Comparison of ENCODE assay signal across 9 cellular contexts in genomic region chr1:27388337-27389005, GRCh38. TPM values are rescaled to one million over a fixed set of nuclear protein-coding genes. Genes with fewer than 3 reads are reported as not detected.
DNase-seq lines count a peak whose midpoint lies in the region; ATAC-seq and TF ChIP-seq lines count a peak whose summit lies in the region.
"Had no signal": no experiment of that assay in that cellular context is flagged by ENCODE, and none has a peak within 500 bp of the region (broad histone marks: within the 10 kb centered on the region; RNA-seq: fewer than 3 reads in every experiment).

No MANE protein-coding gene starts in this region.

- H3K4me2 ChIP-seq in Karpas-422 (ENCODE audit: low read depth, low read length, poor library complexity, severe bottlenecking): no peak overlapping the region

- H3K36me3 ChIP-seq in Karpas-422 (ENCODE audit: insufficient read depth, low read length): no peaks in the 10 kb centered on the region
- H3K36me3 ChIP-seq in ascending aorta: no peaks in the 10 kb centered on the region

- ATAC-seq in HG02798 (IDR thresholded peaks at IDR 0.05; ENCODE audit: poor library complexity, unreplicated experiment) (no peak), GM18511 (IDR thresholded peaks at IDR 0.05; ENCODE audit: unreplicated experiment) (no peak)

- H3K79me2 ChIP-seq in Karpas-422 (ENCODE audit: low read length): peaks cover 5% of the 10 kb centered on the region; the same call in 1 of the 2 replicates

- no peak overlapping the region for H2AFZ ChIP-seq in Karpas-422 (ENCODE audit: low read length)

- intact Hi-C loops in ascending aorta (cut with DNase I): no loop called here

- no peak overlapping the region for H3K27ac ChIP-seq in Karpas-422 (ENCODE audit: low read length)
- no peak overlapping the region for H3K27ac ChIP-seq in ascending aorta

- peaks cover 18% of the 10 kb centered on the region for H3K4me1 ChIP-seq in Karpas-422 (ENCODE audit: low read length)
- H3K4me1 ChIP-seq in ascending aorta: peaks cover 13 to 14% of the 10 kb centered on the region in 2 donors

- H3K4me3 ChIP-seq in Karpas-422 (ENCODE audit: low read length): no peak overlapping the region
- H3K4me3 ChIP-seq in ascending aorta: no peak overlapping the region

- H3K9me3 ChIP-seq in Karpas-422 (ENCODE audit: low read length) (no peaks in the 10 kb centered on the region), ascending aorta (no peaks in the 10 kb centered on the region)

- no peaks in the 10 kb centered on the region for H3K27me3 ChIP-seq in Karpas-422 (ENCODE audit: low read length)
- H3K27me3 ChIP-seq in ascending aorta: no peaks in the 10 kb centered on the region

- peak; percentile 85 to 93 (median 90) for TF ChIP-seq CTCF in ascending aorta (IDR thresholded peaks at IDR 0.05)

- no peak overlapping the region for H3K9ac ChIP-seq in Karpas-422 (ENCODE audit: low read length)

- H3K9me2 ChIP-seq in Karpas-422 (replicated peaks; ENCODE audit: insufficient read depth, low read length): no peaks in the 10 kb centered on the region

- DNase-seq in DMS79 (lab: John Stamatoyannopoulos, UW) (peak; percentile 23), Karpas-422 (peak; percentile 83), T-helper 1 cell (peak; percentile 48 to 76 (median 62)), ascending aorta (ENCODE audit: low spot score in 2 of 2) (peak in 1 of 2 donors; percentile 78), islet precursor cell (peak; percentile 87)
- DNase-seq in stimulated activated CD4-positive, alpha-beta T cell treated with anti-CD3 and anti-CD28 coated beads, Interleukin-4, amount 100 ng/mL, for 24 hours: peak; percentile 78

- no peaks in the 10 kb centered on the region for H4K20me1 ChIP-seq in Karpas-422 (ENCODE audit: insufficient read depth, low read depth, low read length)

RNA-seq across cellular contexts. Expression of gene GPR3, which starts 4.0 kb away (rescaled TPM):
- 3.6 and 3.7 TPM in 2 replicates for total RNA-seq in Karpas-422 (2014; rRNA removed; shearing (Covaris generic); ENCODE audit: low replicate concordance)
- 2.0 TPM for total RNA-seq in ascending aorta

RNA-seq across cellular contexts. Expression of gene CD164L2, which starts 5.3 kb away (rescaled TPM):
- total RNA-seq in Karpas-422 (2014; rRNA removed; shearing (Covaris generic); ENCODE audit: low replicate concordance): 0.22 TPM in 1 of 2 replicates, not detected in the other
- not detected for total RNA-seq in ascending aorta
- total RNA-seq: T-helper 1 cell treated with Interleukin-12 subunit alpha and Interleukin-12 subunit beta and Interleukin-4 antibody, amounts not matched to agents 30 ng/mL and 1 ng/mL, for 36 hours had no signal

RNA-seq across cellular contexts. Expression of gene FCN3, which starts 13.8 kb away (rescaled TPM):
- total RNA-seq in Karpas-422 (2014; rRNA removed; shearing (Covaris generic); ENCODE audit: low replicate concordance): not detected in 2 replicates
- total RNA-seq in ascending aorta: 13.2 TPM
- total RNA-seq: T-helper 1 cell treated with Interleukin-12 subunit alpha and Interleukin-12 subunit beta and Interleukin-4 antibody, amounts not matched to agents 30 ng/mL and 1 ng/mL, for 36 hours had no signal

RNA-seq across cellular contexts. Expression of gene MAP3K6, which starts 21.7 kb away (rescaled TPM):
- total RNA-seq in Karpas-422 (2014; rRNA removed; shearing (Covaris generic); ENCODE audit: low replicate concordance): 3.0 and 5.2 TPM in 2 replicates
- 164 TPM for total RNA-seq in ascending aorta

RNA-seq across cellular contexts. Expression of gene SYTL1, which starts 46.6 kb away (rescaled TPM):
- 35.6 and 119 TPM in 2 replicates for total RNA-seq in Karpas-422 (2014; rRNA removed; shearing (Covaris generic); ENCODE audit: low replicate concordance)
- total RNA-seq in ascending aorta: 0.21 TPM

Comparison
In these comparisons a context has a peak if more than half of its experiments do, and no peak if none do; other contexts are left out.
1. RNA of gene FCN3, which starts 13.8 kb away (total RNA-seq): 13.2 TPM in ascending aorta (single experiment); not detected in Karpas-422; every median in the first group is over 10 times any median in the second.